8 cellular contexts compared by ENCODE assay signal in genomic region chr9:112379177-112380101, GRCh38. TPM values are rescaled to one million over a fixed set of nuclear protein-coding genes. Genes with fewer than 3 reads are reported as not detected.
DNase-seq lines count a peak whose midpoint lies in the region; ATAC-seq and TF ChIP-seq lines count a peak whose summit lies in the region.

No MANE protein-coding gene starts in this region.

- peak; percentile 83 for TF ChIP-seq POLR2A in NB4 (IDR thresholded peaks at IDR 0.05; ENCODE audit: extremely low read depth, insufficient read length)

- H3K9me3 Mint-ChIP-seq in activated naive CD4-positive, alpha-beta T cell treated with anti-CD3 and anti-CD28 coated beads, Interleukin-2, amount 50 U/mL, for 24 hours: no peaks in the 10 kb centered on the region

- peak overlapping the region; percentile 98 for H3K27ac Mint-ChIP-seq in activated naive CD4-positive, alpha-beta T cell treated with anti-CD3 and anti-CD28 coated beads, Interleukin-2, amount 50 U/mL, for 24 hours

- DNase-seq in GM06990 (ENCODE audit: extremely low read depth, insufficient read length) (peak; percentile 97), NB4 (ENCODE audit: low read depth) (peak; percentile 98), SK-N-DZ (ENCODE audit: low spot score) (peak; percentile 99), glomerular endothelial cell (ENCODE audit: extremely low read depth, low read depth, low spot score) (peak; percentile 82), occipital lobe (lab: John Stamatoyannopoulos, UW) (peak; percentile 97)

- peak overlapping the region; percentile 100 for H3K4me3 Mint-ChIP-seq in activated naive CD4-positive, alpha-beta T cell treated with anti-CD3 and anti-CD28 coated beads, Interleukin-2, amount 50 U/mL, for 24 hours

- H3K36me3 Mint-ChIP-seq in activated naive CD4-positive, alpha-beta T cell treated with anti-CD3 and anti-CD28 coated beads, Interleukin-2, amount 50 U/mL, for 24 hours: no peaks in the 10 kb centered on the region

- TF ChIP-seq CTCF in GM06990 (IDR thresholded peaks at IDR 0.05; ENCODE audit: insufficient read depth, low read length, poor library complexity, severe bottlenecking) (no peak), NB4 (IDR thresholded peaks at IDR 0.05; ENCODE audit: low read depth, low read length) (no peak)

- H3K27me3 Mint-ChIP-seq in activated naive CD4-positive, alpha-beta T cell treated with anti-CD3 and anti-CD28 coated beads, Interleukin-2, amount 50 U/mL, for 24 hours: no peaks in the 10 kb centered on the region

- no peaks in the 10 kb centered on the region for H3K27me3 ChIP-seq in GM06990 (replicated peaks; ENCODE audit: control insufficient read depth, insufficient read depth, low read length)

- H3K4me1 Mint-ChIP-seq in activated naive CD4-positive, alpha-beta T cell treated with anti-CD3 and anti-CD28 coated beads, Interleukin-2, amount 50 U/mL, for 24 hours: peaks cover 53% of the 10 kb centered on the region

- H3K27ac ChIP-seq in temporal lobe (ENCODE audit: low read depth, low read length): peak overlapping the region; percentile 87

- H3K4me3 ChIP-seq in GM06990 (replicated peaks; ENCODE audit: low read depth, low read length) (peak overlapping the region; percentile 96), NB4 (ENCODE audit: low read depth, low read length) (peak overlapping the region; percentile 94)

- H3K36me3 ChIP-seq in GM06990 (ENCODE audit: control insufficient read depth, insufficient read depth, low read length): no peaks in the 10 kb centered on the region

- peak; percentile 87 for ATAC-seq in HG02571 (IDR thresholded peaks at IDR 0.05; ENCODE audit: unreplicated experiment)

RNA-seq across cellular contexts. Expression of gene HSDL2, which starts 0.5 kb away (rescaled TPM):
- 24.6 and 30.7 TPM in 2 replicates for polyA plus RNA-seq in SK-N-DZ (2014; cell fraction: cytosol; rRNA removed)
- polyA plus RNA-seq in SK-N-DZ (2014; cell fraction: nucleus; rRNA removed): 13.4 and 13.9 TPM in 2 replicates
- total RNA-seq in glomerular endothelial cell (16.4 and 21.3 TPM in 2 replicates), occipital lobe (21.4 TPM), temporal lobe (19.4 TPM)

RNA-seq across cellular contexts. Expression of gene PTBP3, which starts 46.0 kb away (rescaled TPM):
- polyA plus RNA-seq in SK-N-DZ (2014; cell fraction: cytosol; rRNA removed): 14.6 and 25.0 TPM in 2 replicates
- polyA plus RNA-seq in SK-N-DZ (2014; cell fraction: nucleus; rRNA removed): 7.1 and 8.5 TPM in 2 replicates
- total RNA-seq in glomerular endothelial cell (47.3 and 54.9 TPM in 2 replicates), occipital lobe (44.9 TPM), temporal lobe (32.0 TPM)

Comparison
In these comparisons a context has a peak if more than half of its experiments do, and no peak if none do; other contexts are left out.
1. Peak in every context shown above with its lines: DNase-seq, ATAC-seq, H3K4me3 ChIP-seq and H3K27ac ChIP-seq.